Comparison of ENCODE assay signal across 14 cellular contexts in genomic region chr4:118814054-118814453, GRCh38.
"Had no signal": no experiment of that assay in that cellular context is flagged by ENCODE, and none has a peak within 500 bp of the region (broad histone marks: within the 10 kb centered on the region; RNA-seq: fewer than 3 reads in every experiment).

No MANE protein-coding gene starts in this region.

- H3K9me3 Mint-ChIP-seq: activated CD4-positive, alpha-beta T cell treated with anti-CD3 and anti-CD28 coated beads, Interleukin-2, amount 10 ng/mL, durations not matched to agents 24 days and 14 days; activated naive CD8-positive, alpha-beta T cell treated with anti-CD3 and anti-CD28 coated beads for 36 hours; activated T-cell treated with anti-CD3 and anti-CD28 coated beads, Interleukin-2, amount 50 U/mL, for 72 hours; stimulated activated memory B cell treated with anti-CD40 and anti-IgM and Interleukin-4, amounts not matched to agents 10 μg/mL and 1 μg/mL and 100 μg/mL, for 72 hours had no signal

- H3K27me3 ChIP-seq: body of pancreas had no signal

- H3K27ac Mint-ChIP-seq: activated CD4-positive, alpha-beta T cell treated with anti-CD3 and anti-CD28 coated beads, Interleukin-2, amount 10 ng/mL, durations not matched to agents 24 days and 14 days; activated naive CD8-positive, alpha-beta T cell treated with anti-CD3 and anti-CD28 coated beads for 36 hours; activated T-cell treated with anti-CD3 and anti-CD28 coated beads, Interleukin-2, amount 50 U/mL, for 72 hours; stimulated activated memory B cell treated with anti-CD40 and anti-IgM and Interleukin-4, amounts not matched to agents 10 μg/mL and 1 μg/mL and 100 μg/mL, for 72 hours had no signal

- DNase-seq: activated CD4-positive, alpha-beta T cell treated with anti-CD3 and anti-CD28 coated beads, Interleukin-2, amount 10 ng/mL, durations not matched to agents 24 days and 14 days; activated CD4-positive, CD25-positive, alpha-beta regulatory T cell; activated CD8-positive, alpha-beta memory T cell treated with anti-CD3 and anti-CD28 coated beads, Interleukin-2, amount 50 U/mL, for 48 hours; activated gamma-delta T cell; activated naive CD8-positive, alpha-beta T cell treated with anti-CD3 and anti-CD28 coated beads for 36 hours; activated T-cell treated with anti-CD3 and anti-CD28 coated beads, Interleukin-2, amount 50 U/mL, for 72 hours; amygdala; body of pancreas; effector memory CD4-positive, alpha-beta T cell; foreskin melanocyte; head of caudate nucleus; midbrain; T-helper 2 cell had no signal

- ATAC-seq: activated T-cell treated with anti-CD3 and anti-CD28 coated beads, Interleukin-2, amount 50 U/mL, for 72 hours; body of pancreas; stimulated activated memory B cell treated with anti-CD40 and anti-IgM and Interleukin-4, amounts not matched to agents 10 μg/mL and 1 μg/mL and 100 μg/mL, for 72 hours had no signal

- H3K4me3 ChIP-seq: body of pancreas had no signal

- H3K27me3 Mint-ChIP-seq: activated CD4-positive, alpha-beta T cell treated with anti-CD3 and anti-CD28 coated beads, Interleukin-2, amount 10 ng/mL, durations not matched to agents 24 days and 14 days; activated naive CD8-positive, alpha-beta T cell treated with anti-CD3 and anti-CD28 coated beads for 36 hours; stimulated activated memory B cell treated with anti-CD40 and anti-IgM and Interleukin-4, amounts not matched to agents 10 μg/mL and 1 μg/mL and 100 μg/mL, for 72 hours had no signal

- H3K4me1 Mint-ChIP-seq: stimulated activated memory B cell treated with anti-CD40 and anti-IgM and Interleukin-4, amounts not matched to agents 10 μg/mL and 1 μg/mL and 100 μg/mL, for 72 hours had no signal

- H3K9me3 ChIP-seq: body of pancreas had no signal

- H3K4me3 Mint-ChIP-seq: activated CD4-positive, alpha-beta T cell treated with anti-CD3 and anti-CD28 coated beads, Interleukin-2, amount 10 ng/mL, durations not matched to agents 24 days and 14 days; activated naive CD8-positive, alpha-beta T cell treated with anti-CD3 and anti-CD28 coated beads for 36 hours; activated T-cell treated with anti-CD3 and anti-CD28 coated beads, Interleukin-2, amount 50 U/mL, for 72 hours; stimulated activated memory B cell treated with anti-CD40 and anti-IgM and Interleukin-4, amounts not matched to agents 10 μg/mL and 1 μg/mL and 100 μg/mL, for 72 hours had no signal
